In genomic region chr20:48625136-48625900, GRCh38 we compare ENCODE assay signal across 19 cellular contexts.
"Had no signal": no experiment of that assay in that cellular context is flagged by ENCODE, and none has a peak within 500 bp of the region (broad histone marks: within the 10 kb centered on the region; RNA-seq: fewer than 3 reads in every experiment).

No MANE protein-coding gene starts in this region.

- H3K4me3 ChIP-seq: breast epithelium had no signal

- H3K9me3 Mint-ChIP-seq: activated CD4-positive, alpha-beta memory T cell treated with anti-CD3 and anti-CD28 coated beads, Interleukin-2, amount 10 ng/mL, durations not matched to agents 7 days and 5 days; activated T-helper 17 cell treated with anti-CD3 and anti-CD28 coated beads, Interleukin-2, amount 50 U/mL, for 72 hours; dendritic cell treated with granulocyte-macrophage colony-stimulating factor and Interleukin-4, amounts not matched to agents 40 ng/mL and 50 ng/mL, for 4 days; naive B cell; T-helper 2 cell treated with Interferon-gamma antibody and Interleukin-4, amounts not matched to agents 5 μg/mL and 100 μg/mL, for 36 hours had no signal

- H3K27ac ChIP-seq: breast epithelium, epithelial cell of prostate had no signal

- H3K27ac Mint-ChIP-seq: activated CD4-positive, alpha-beta memory T cell treated with anti-CD3 and anti-CD28 coated beads, Interleukin-2, amount 10 ng/mL, durations not matched to agents 7 days and 5 days; activated CD8-positive, alpha-beta memory T cell treated with anti-CD3 and anti-CD28 coated beads, Interleukin-2, amount 10 ng/mL, durations not matched to agents 7 days and 5 days; activated T-helper 17 cell treated with anti-CD3 and anti-CD28 coated beads, Interleukin-2, amount 50 U/mL, for 72 hours; dendritic cell treated with granulocyte-macrophage colony-stimulating factor and Interleukin-4, amounts not matched to agents 40 ng/mL and 50 ng/mL, for 4 days; T-helper 2 cell treated with Interferon-gamma antibody and Interleukin-4, amounts not matched to agents 5 μg/mL and 100 μg/mL, for 36 hours had no signal

- DNase-seq: activated CD4-positive, alpha-beta memory T cell treated with anti-CD3 and anti-CD28 coated beads, Interleukin-2, amount 10 ng/mL, durations not matched to agents 7 days and 5 days; activated CD8-positive, alpha-beta memory T cell treated with anti-CD3 and anti-CD28 coated beads, Interleukin-2, amount 10 ng/mL, durations not matched to agents 7 days and 5 days; activated naive CD4-positive, alpha-beta T cell; activated T-cell treated with anti-CD3 and anti-CD28 coated beads, Interleukin-2, amount 50 U/mL, for 1 hour; effector memory CD4-positive, alpha-beta T cell; foreskin melanocyte; hypothalamus; islet precursor cell; mammary epithelial cell; naive B cell; nucleus accumbens; stimulated activated CD8-positive, alpha-beta memory T cell treated with anti-CD3 and anti-CD28 coated beads, Interleukin-4, amount 100 ng/mL, for 48 hours; stimulated activated naive CD4-positive, alpha-beta T cell had no signal

- H3K9me3 ChIP-seq: breast epithelium had no signal

- H3K27me3 ChIP-seq: breast epithelium had no signal

- H3K27me3 Mint-ChIP-seq: activated CD4-positive, alpha-beta memory T cell treated with anti-CD3 and anti-CD28 coated beads, Interleukin-2, amount 10 ng/mL, durations not matched to agents 7 days and 5 days; activated CD8-positive, alpha-beta memory T cell treated with anti-CD3 and anti-CD28 coated beads, Interleukin-2, amount 10 ng/mL, durations not matched to agents 7 days and 5 days; activated T-helper 17 cell treated with anti-CD3 and anti-CD28 coated beads, Interleukin-2, amount 50 U/mL, for 72 hours had no signal

- ATAC-seq: activated CD8-positive, alpha-beta memory T cell treated with anti-CD3 and anti-CD28 coated beads, Interleukin-2, amount 10 ng/mL, durations not matched to agents 7 days and 5 days; activated T-helper 17 cell treated with anti-CD3 and anti-CD28 coated beads, Interleukin-2, amount 50 U/mL, for 72 hours; left lobe of liver had no signal

- H3K36me3 ChIP-seq: breast epithelium had no signal

- H3K4me3 Mint-ChIP-seq: activated CD4-positive, alpha-beta memory T cell treated with anti-CD3 and anti-CD28 coated beads, Interleukin-2, amount 10 ng/mL, durations not matched to agents 7 days and 5 days; activated CD8-positive, alpha-beta memory T cell treated with anti-CD3 and anti-CD28 coated beads, Interleukin-2, amount 10 ng/mL, durations not matched to agents 7 days and 5 days; activated T-helper 17 cell treated with anti-CD3 and anti-CD28 coated beads, Interleukin-2, amount 50 U/mL, for 72 hours; dendritic cell treated with granulocyte-macrophage colony-stimulating factor and Interleukin-4, amounts not matched to agents 40 ng/mL and 50 ng/mL, for 4 days; T-helper 2 cell treated with Interferon-gamma antibody and Interleukin-4, amounts not matched to agents 5 μg/mL and 100 μg/mL, for 36 hours had no signal
